ENCODE assay signal across 8 cellular contexts in the genomic region with DNA sequence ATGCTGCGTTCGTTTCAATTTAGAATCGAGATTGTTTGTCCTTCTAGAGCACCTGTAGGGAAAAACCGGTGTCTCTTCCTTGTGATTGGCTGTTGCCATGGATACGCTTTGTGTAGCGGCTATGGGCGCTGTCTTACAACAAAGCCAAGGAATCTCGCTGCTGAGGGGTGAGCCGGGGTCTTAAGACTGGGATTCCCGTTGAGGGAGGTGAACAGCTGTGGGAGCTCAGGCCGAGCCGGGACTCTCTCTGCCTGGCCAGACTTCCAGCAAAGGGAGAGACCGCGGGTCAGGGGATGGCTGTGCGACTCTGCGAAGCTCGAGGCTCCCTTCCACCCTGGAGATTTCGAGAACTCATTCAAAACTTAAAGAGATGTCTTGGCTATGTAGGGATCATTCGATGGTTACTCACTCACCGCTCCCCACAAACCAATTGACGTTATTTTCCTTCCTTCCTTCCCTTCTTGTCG. TPM values are rescaled to one million over a fixed set of nuclear protein-coding genes. Genes with fewer than 3 reads are reported as not detected.
A peak's percentile ranks its signal among the peaks of the same experiment; 100 is the strongest.
DNase-seq lines count a peak whose midpoint lies in the region; ATAC-seq and TF ChIP-seq lines count a peak whose summit lies in the region.

A gene with protein sequence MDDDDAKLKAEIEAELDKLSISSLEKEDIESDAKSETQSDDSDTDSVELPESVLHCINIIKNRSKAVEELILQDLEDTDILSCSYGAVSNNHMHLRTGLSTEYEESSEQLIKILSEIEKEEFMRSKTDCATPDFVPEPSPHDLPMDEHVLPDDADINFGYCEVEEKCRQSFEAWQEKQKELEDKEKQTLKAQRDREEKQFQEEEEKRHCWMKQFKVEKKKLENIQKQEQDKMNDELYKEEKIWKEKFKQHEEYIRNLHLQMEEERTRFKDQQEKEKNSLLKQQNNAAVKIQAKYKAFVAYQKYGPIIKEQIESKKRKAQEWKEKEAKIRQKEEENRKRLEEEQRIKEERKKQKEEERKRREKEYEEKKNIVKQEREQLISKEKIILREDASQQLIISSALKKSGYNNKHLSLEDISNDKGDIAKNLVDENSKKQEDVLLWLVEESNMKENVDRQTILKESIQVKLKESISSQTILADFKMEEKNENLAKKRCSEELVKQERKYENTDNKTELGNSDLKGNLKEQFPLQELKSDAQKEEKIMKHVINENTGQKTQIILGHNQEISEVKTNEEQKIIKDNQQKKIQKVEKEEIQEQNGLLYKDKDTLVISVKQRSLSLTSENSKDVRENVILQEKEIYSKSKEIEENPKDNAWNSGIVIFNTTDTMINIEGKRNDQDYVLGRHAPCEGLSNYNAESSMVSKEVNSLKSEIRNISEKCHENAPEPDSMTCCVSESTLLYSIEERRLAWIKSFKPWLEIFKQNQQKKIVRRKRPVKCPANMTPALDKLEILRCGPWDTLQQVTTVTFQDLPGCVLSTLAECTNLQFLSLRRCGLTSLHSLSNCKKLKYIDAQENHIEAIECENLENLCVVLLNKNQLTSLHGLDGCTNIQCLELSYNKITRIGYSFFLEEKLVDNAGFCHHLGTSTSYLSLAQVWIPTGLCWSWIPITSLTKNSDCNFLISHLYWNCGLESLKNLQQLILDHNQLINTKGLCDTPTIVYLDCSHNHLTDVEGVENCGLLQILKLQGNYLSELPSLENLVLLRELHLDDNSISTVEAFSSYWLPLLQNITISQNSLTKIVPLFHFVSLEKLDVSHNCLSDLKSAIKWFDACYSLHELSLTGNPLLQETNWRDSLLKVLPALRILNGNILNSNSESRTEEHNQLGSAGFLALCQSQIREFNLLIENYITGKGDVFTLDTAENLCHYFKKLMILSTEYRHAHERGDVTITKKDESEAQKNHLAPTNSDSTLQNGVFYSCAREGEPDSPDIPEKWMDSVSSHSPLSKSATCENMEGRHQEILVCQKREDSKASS (N-terminal part only) (plus strand): TSS at position 111 of the 467 bp plus-strand sequence. CDS start 1,826 bp downstream, outside the sequence.
A gene (minus strand): TSS at position 37 of the 467 bp plus-strand sequence. CDS start 6,331 bp downstream, outside the sequence.

- no peaks in the 10 kb centered on the region for H3K9me3 Mint-ChIP-seq in activated T-cell treated with anti-CD3 and anti-CD28 coated beads, Interleukin-2, amount 50 U/mL, for 24 hours
- peaks cover 0 to 4% (median 0%) of the 10 kb centered on the region in 11 donors for H3K9me3 Mint-ChIP-seq in naive thymus-derived CD4-positive, alpha-beta T cell

- peak; percentile 90 for ATAC-seq in HG03175 (IDR thresholded peaks at IDR 0.05; ENCODE audit: unreplicated experiment)
- ATAC-seq in naive thymus-derived CD4-positive, alpha-beta T cell = peak; percentile 32

- peak within 1 kb of the TSS; percentile 70 for H3K4me3 Mint-ChIP-seq in activated T-cell treated with anti-CD3 and anti-CD28 coated beads, Interleukin-2, amount 50 U/mL, for 24 hours
- H3K4me3 Mint-ChIP-seq in naive thymus-derived CD4-positive, alpha-beta T cell = peak within 1 kb of the TSS; percentile 1 to 82 (median 70)

- peaks cover 6% of the 10 kb centered on the region for H3K4me1 Mint-ChIP-seq in activated T-cell treated with anti-CD3 and anti-CD28 coated beads, Interleukin-2, amount 50 U/mL, for 24 hours (ENCODE audit: low read depth)
- peaks cover 0 to 9% (median 5%) of the 10 kb centered on the region in 7 donors for H3K4me1 Mint-ChIP-seq in naive thymus-derived CD4-positive, alpha-beta T cell

- H3K27me3 ChIP-seq in BLaER1 (no peaks in the 10 kb centered on the region), uterus (peaks cover 4 to 5% of the 10 kb centered on the region in 2 donors)
- H3K27me3 ChIP-seq in naive thymus-derived CD4-positive, alpha-beta T cell (ENCODE audit: control insufficient read depth in 2 of 2, insufficient read depth in 2 of 2, low read length in 2 of 2) = no peaks in the 10 kb centered on the region

- H3K36me3 ChIP-seq in BLaER1 (no peaks in the 10 kb centered on the region), uterus (no peaks in the 10 kb centered on the region)
- no peaks in the 10 kb centered on the region for H3K36me3 ChIP-seq in naive thymus-derived CD4-positive, alpha-beta T cell (ENCODE audit: control insufficient read depth in 2 of 3, insufficient read depth in 3 of 3, low read length in 3 of 3)

- H3K27ac ChIP-seq in BLaER1 (no peak within 1 kb of the TSS), uterus (no peak within 1 kb of the TSS)
- no peak within 1 kb of the TSS for H3K27ac ChIP-seq in naive thymus-derived CD4-positive, alpha-beta T cell (ENCODE audit: low read depth, low read length)

- no peak for TF ChIP-seq POLR2A in uterus (IDR thresholded peaks at IDR 0.05)

- no peaks in the 10 kb centered on the region for H3K9me3 ChIP-seq in BLaER1
- no peaks in the 10 kb centered on the region for H3K9me3 ChIP-seq in naive thymus-derived CD4-positive, alpha-beta T cell (ENCODE audit: control insufficient read depth in 2 of 3, low read length in 3 of 3)
- H3K9me3 ChIP-seq in uterus = no peaks in the 10 kb centered on the region

- H4K20me1 ChIP-seq in BLaER1 = no peaks in the 10 kb centered on the region

- peaks cover 18% of the 10 kb centered on the region for H3K27me3 Mint-ChIP-seq in activated T-cell treated with anti-CD3 and anti-CD28 coated beads, Interleukin-2, amount 50 U/mL, for 24 hours
- H3K27me3 Mint-ChIP-seq in naive thymus-derived CD4-positive, alpha-beta T cell = peaks cover 0 to 15% (median 6%) of the 10 kb centered on the region in 5 donors

- H3K36me3 Mint-ChIP-seq in activated T-cell treated with anti-CD3 and anti-CD28 coated beads, Interleukin-2, amount 50 U/mL, for 24 hours (ENCODE audit: low read depth) = no peaks in the 10 kb centered on the region
- no peaks in the 10 kb centered on the region for H3K36me3 Mint-ChIP-seq in naive thymus-derived CD4-positive, alpha-beta T cell

- H3K9ac ChIP-seq in BLaER1 = no peak within 1 kb of the TSS

- CTCF ChIA-PET in naive thymus-derived CD4-positive, alpha-beta T cell (lab: Charles Lee) = interaction anchor here (0.6 kb wide), 1 partner anchor 1635 kb away, joined by 3 read pairs; no protein-coding TSS in a partner anchor

- DNase-seq in GM19238 (ENCODE audit: insufficient read length, low spot score) = peak; percentile 20
- DNase-seq in NCI-H446 (lab: John Stamatoyannopoulos, UW) = peak; percentile 72 to 89
- DNase-seq in activated T-cell treated with anti-CD3 and anti-CD28 coated beads, Interleukin-2, amount 50 U/mL, for 24 hours = peak; percentile 37
- DNase-seq in foreskin fibroblast = peak; percentile 72 to 92
- peak in 6 of 9 donors; percentile 1 to 31 (median 16) for DNase-seq in naive thymus-derived CD4-positive, alpha-beta T cell
- peak; percentile 38 to 71 for DNase-seq in uterus

- no peak within 1 kb of the TSS for H3K27ac Mint-ChIP-seq in activated T-cell treated with anti-CD3 and anti-CD28 coated beads, Interleukin-2, amount 50 U/mL, for 24 hours
- H3K27ac Mint-ChIP-seq in naive thymus-derived CD4-positive, alpha-beta T cell = no peak within 1 kb of the TSS

- intact Hi-C loops in naive thymus-derived CD4-positive, alpha-beta T cell (cut with micrococcal nuclease) = no loop called here
- intact Hi-C loops in uterus (cut with DNase I; ENCODE audit: low total_unique reads) = no loop called here

- H3K4me2 ChIP-seq in BLaER1 = peak within 1 kb of the TSS; percentile 61

- TF ChIP-seq CTCF in foreskin fibroblast (IDR thresholded peaks at IDR 0.05; ENCODE audit: low read depth, low read length) (no peak), uterus (IDR thresholded peaks at IDR 0.05) (no peak)

- POLR2A ChIA-PET in naive thymus-derived CD4-positive, alpha-beta T cell (lab: Charles Lee) = no interaction called here

- H3K4me1 ChIP-seq in BLaER1 (0 out of 2 replicates have a peak, but pooled peaks cover 8% of the 10 kb centered on the region), uterus (no peaks in the 10 kb centered on the region)
- no peaks in the 10 kb centered on the region for H3K4me1 ChIP-seq in naive thymus-derived CD4-positive, alpha-beta T cell (ENCODE audit: control insufficient read depth in 2 of 2, insufficient read depth in 2 of 2, low read length in 2 of 2)

- H3K4me3 ChIP-seq in BLaER1 (peak within 1 kb of the TSS; percentile 66), foreskin fibroblast (ENCODE audit: low read depth in 1 of 2, low read length in 2 of 2) (peak within 1 kb of the TSS; percentile 56 to 75), uterus (peak within 1 kb of the TSS; percentile 37 to 39)
- peak within 1 kb of the TSS; percentile 23 for H3K4me3 ChIP-seq in naive thymus-derived CD4-positive, alpha-beta T cell (ENCODE audit: low read length)

RNA-seq across cellular contexts. Expression of the first gene that starts in this region (rescaled TPM):
- not detected for total RNA-seq in naive thymus-derived CD4-positive, alpha-beta T cell
- not detected for polyA plus RNA-seq in naive thymus-derived CD4-positive, alpha-beta T cell
- total RNA-seq in uterus = 10 to 100 TPM in 1 of 4 donors, 1 to 10 TPM in 1, under 1 TPM in 2; 0.51 to 13.1 (median 1.9) TPM

RNA-seq across cellular contexts. Expression of the second gene that starts in this region (rescaled TPM):
- not detected for total RNA-seq in naive thymus-derived CD4-positive, alpha-beta T cell
- not detected for polyA plus RNA-seq in naive thymus-derived CD4-positive, alpha-beta T cell
- under 1 TPM in 2 of 4 donors, not detected in 2; under 0.01 to 0.59 TPM for total RNA-seq in uterus

Comparison
In these comparisons a context has a peak if more than half of its experiments do, and no peak if none do; other contexts are left out.
1. Peak in DNase-seq, ATAC-seq and H3K4me3 ChIP-seq in naive thymus-derived CD4-positive, alpha-beta T cell; RNA of the genes that start here not detected or under 1 TPM.
2. DNase-seq: peak in every context shown above with its lines; median percentile 82 in foreskin fibroblast; 80 in NCI-H446; 54 in uterus; 37 in activated T-cell treated with anti-CD3 and anti-CD28 coated beads, Interleukin-2, amount 50 U/mL, for 24 hours; 20 in GM19238; 16 in naive thymus-derived CD4-positive, alpha-beta T cell.